In genomic region chr6:164078551-164079274, GRCh38 we compare ENCODE assay signal across 18 cellular contexts.
DNase-seq lines count a peak whose midpoint lies in the region; ATAC-seq, FAIRE-seq and TF ChIP-seq lines count a peak whose summit lies in the region.
"Had no signal": no experiment of that assay in that cellular context is flagged by ENCODE, and none has a peak within 500 bp of the region (broad histone marks: within the 10 kb centered on the region; RNA-seq: fewer than 3 reads in every experiment).

No MANE protein-coding gene starts in this region.

- no peak overlapping the region for H3K23ac ChIP-seq in neuronal stem cell (ENCODE audit: low read depth, low read length, poor library complexity)

- no peaks in the 10 kb centered on the region for H3K79me2 ChIP-seq in HepG2 (ENCODE audit: insufficient read depth, low read length)

- TF ChIP-seq CTCF in HepG2 (CRISPR knock-in tag; IDR thresholded peaks at IDR 0.05): no peak
- TF ChIP-seq CTCF in right lobe of liver (IDR thresholded peaks at IDR 0.05): no peak
- TF ChIP-seq CTCF in heart right ventricle (IDR thresholded peaks at IDR 0.05): no peak
- TF ChIP-seq CTCF in breast epithelium (IDR thresholded peaks at IDR 0.05): no peak
- TF ChIP-seq CTCF in natural killer cell (IDR thresholded peaks at IDR 0.05): no peak

- no peaks in the 10 kb centered on the region for H3K36me3 Mint-ChIP-seq in natural killer cell
- H3K36me3 Mint-ChIP-seq: CD4-positive, CD25-positive, alpha-beta regulatory T cell had no signal

- no peak for FAIRE-seq in HepG2 (lab: Jason Lieb, UNC)
- FAIRE-seq: A204.1 had no signal

- WGBS in HepG2 (ENCODE audit: low lambda C conversion rate): 10% methylated on average over 10 of the region's 10 CpGs
- 53% methylated on average over 10 of the region's 10 CpGs for WGBS in right lobe of liver (ENCODE audit: insufficient coverage, low coverage, low lambda C conversion rate, missing lambda C conversion rate)
- WGBS in heart right ventricle, 2 donors: 57 to 74% methylated on average over 10 of the region's 10 CpGs
- WGBS in neuronal stem cell (ENCODE audit: extremely low coverage in 2 of 2, insufficient read length in 2 of 2, insufficient replicate concordance in 1 of 2), 2 donors: no CpG with 5 or more reads among the region's 10 CpGs

- H3K14ac ChIP-seq in neuronal stem cell (ENCODE audit: low read length): no peak overlapping the region

- no peaks in the 10 kb centered on the region for H4K20me1 ChIP-seq in HepG2 (ENCODE audit: insufficient read depth, low read length)

- H3K27me3 ChIP-seq in HepG2 (ENCODE audit: control insufficient read depth in 1 of 2, insufficient read depth in 2 of 2, low read length in 2 of 2) (peaks cover 0 to 11% of the 10 kb centered on the region in 2 experiments; a peak in 1 of 5 replicates), right lobe of liver (no peaks in the 10 kb centered on the region), heart right ventricle (no peaks in the 10 kb centered on the region), neuronal stem cell (ENCODE audit: control insufficient read depth in 3 of 3, insufficient read depth in 3 of 3, low read depth in 1 of 3, low read length in 3 of 3) (no peaks in the 10 kb centered on the region), breast epithelium (no peaks in the 10 kb centered on the region)

- CTCF ChIA-PET in HepG2 (lab: Yijun Ruan, JAX; ENCODE audit: low intra/inter-chr PET ratio, low total read pairs): no interaction called here

- in situ Hi-C loops in HepG2 (cut with HindIII; ENCODE audit: extremely low pct_ligation_motif_present, low pct_unique_long_range_greater_than_20kb): no loop called here

- no TSS peak for BruUV-seq in HepG2 (replicated peaks; lab: Mats Ljungman, UMichigan)

- H2BK5ac ChIP-seq in neuronal stem cell (ENCODE audit: low read length): no peak overlapping the region

- H3K4me3 Mint-ChIP-seq in natural killer cell: no peak overlapping the region
- H3K4me3 Mint-ChIP-seq: CD4-positive, CD25-positive, alpha-beta regulatory T cell had no signal

- H3K4me3 ChIP-seq in HepG2 (replicated peaks in 1 of 3; ENCODE audit: insufficient read depth in 1 of 3, low read depth in 2 of 3, low read length in 3 of 3) (no peak overlapping the region), right lobe of liver (no peak overlapping the region), heart right ventricle (no peak overlapping the region), neuronal stem cell (ENCODE audit: low read length in 2 of 2) (no peak overlapping the region), breast epithelium (no peak overlapping the region)

- no peak overlapping the region for H4K8ac ChIP-seq in neuronal stem cell (ENCODE audit: low read depth, low read length)

- H4K91ac ChIP-seq in neuronal stem cell (ENCODE audit: low read depth, low read length, poor library complexity): no peak overlapping the region

- peak overlapping the region; percentile 92 for H2AK5ac ChIP-seq in neuronal stem cell (ENCODE audit: low read depth, low read length)

- no peak overlapping the region for H3K4ac ChIP-seq in neuronal stem cell (ENCODE audit: low read length)

- no peak for TF ChIP-seq RAD21 in HepG2 (CRISPR knock-in tag; IDR thresholded peaks at IDR 0.05)

- no peak overlapping the region for H3K9ac ChIP-seq in HepG2 (ENCODE audit: insufficient read depth, low read depth, low read length)
- no peak overlapping the region for H3K9ac ChIP-seq in neuronal stem cell (ENCODE audit: low read depth, low read length, poor library complexity)

- H3K4me1 Mint-ChIP-seq in natural killer cell: peaks cover 13 to 16% of the 10 kb centered on the region in 2 donors
- H3K4me1 Mint-ChIP-seq: CD4-positive, CD25-positive, alpha-beta regulatory T cell had no signal

- no peaks in the 10 kb centered on the region for H3K36me3 ChIP-seq in HepG2 (replicated peaks in 1 of 2; ENCODE audit: control insufficient read depth in 1 of 2, insufficient read depth in 2 of 2, low read length in 2 of 2)
- H3K36me3 ChIP-seq in right lobe of liver: no peaks in the 10 kb centered on the region
- no peaks in the 10 kb centered on the region for H3K36me3 ChIP-seq in heart right ventricle
- H3K36me3 ChIP-seq in neuronal stem cell (replicated peaks in 1 of 2; ENCODE audit: control insufficient read depth in 2 of 2, insufficient read depth in 2 of 2, low read length in 2 of 2): no peaks in the 10 kb centered on the region
- H3K36me3 ChIP-seq in breast epithelium: no peaks in the 10 kb centered on the region

- no peak for DNase-seq in HepG2 (ENCODE audit: low spot score)
- no peak for DNase-seq in right lobe of liver
- no peak for DNase-seq in heart right ventricle
- DNase-seq in neuronal stem cell (ENCODE audit: low spot score): no peak
- no peak for DNase-seq in breast epithelium (ENCODE audit: low spot score in 2 of 2)
- no peak for DNase-seq in natural killer cell
- DNase-seq: CD4-positive, CD25-positive, alpha-beta regulatory T cell; H7; KBM-7; MM.1S; NCI-H1048; NCI-H1417 treated with DMSO at 0.1 percent for 48 hours; NCI-H187; NCI-H446; NCI-H526; SHP77 had no signal

- H3K27ac ChIP-seq in HepG2 (ENCODE audit: extremely low read length, insufficient read depth, low read length): no peak overlapping the region
- H3K27ac ChIP-seq in right lobe of liver: no peak overlapping the region
- peak overlapping the region in 4 of 10 donors; percentile 2 to 52 (median 36) for H3K27ac ChIP-seq in heart right ventricle
- H3K27ac ChIP-seq in neuronal stem cell (replicated peaks; ENCODE audit: low read length): no peak overlapping the region
- no peak overlapping the region for H3K27ac ChIP-seq in breast epithelium

- intact Hi-C loops in HepG2 (cut with micrococcal nuclease; ENCODE audit: unreplicated experiment): no loop called here
- intact Hi-C loops in right lobe of liver (cut with DNase I): no loop called here
- intact Hi-C loops in heart right ventricle (cut with DNase I): no loop called here
- intact Hi-C loops in breast epithelium (cut with DNase I; ENCODE audit: low total_unique reads): no loop called here
- intact Hi-C loops in natural killer cell (cut with micrococcal nuclease): no loop called here

- H2AFZ ChIP-seq in HepG2 (ENCODE audit: low read length) (no peak overlapping the region), neuronal stem cell (ENCODE audit: low read length) (no peak overlapping the region)

- TF ChIP-seq POLR2A in HepG2 (IDR thresholded peaks at IDR 0.05; ENCODE audit: insufficient read depth in 1 of 2, low read depth in 2 of 2, low read length in 2 of 2) (no peak), right lobe of liver (IDR thresholded peaks at IDR 0.05) (no peak), breast epithelium (IDR thresholded peaks at IDR 0.05) (no peak)

- peak overlapping the region; percentile 7 for H2BK12ac ChIP-seq in neuronal stem cell (ENCODE audit: low read length)

- H3K9me3 Mint-ChIP-seq in natural killer cell: no peaks in the 10 kb centered on the region

- POLR2A ChIA-PET in HepG2 (lab: Yijun Ruan, JAX): no interaction called here

- H3K27ac Mint-ChIP-seq in natural killer cell: peak overlapping the region in 1 of 2 donors; percentile 10
- H3K27ac Mint-ChIP-seq: CD4-positive, CD25-positive, alpha-beta regulatory T cell had no signal

- no peak overlapping the region for H2BK15ac ChIP-seq in neuronal stem cell (ENCODE audit: low read length)

- ATAC-seq in HepG2: no peak
- ATAC-seq in right lobe of liver: no peak
- peak in 5 of 8 donors; percentile 40 to 82 (median 48) for ATAC-seq in heart right ventricle
- ATAC-seq in HG02938 (IDR thresholded peaks at IDR 0.05; ENCODE audit: unreplicated experiment): no peak
- no peak for ATAC-seq in natural killer cell

- H3K4me2 ChIP-seq in HepG2 (ENCODE audit: low read depth, low read length): no peak overlapping the region
- H3K4me2 ChIP-seq in neuronal stem cell (ENCODE audit: insufficient read depth, low read length, poor library complexity, severe bottlenecking): no peak overlapping the region

- peak overlapping the region; percentile 52 for H2BK120ac ChIP-seq in neuronal stem cell (ENCODE audit: low read depth, low read length)

- H3K27me3 Mint-ChIP-seq in natural killer cell (ENCODE audit: low read depth in 2 of 2): peaks cover 15 to 19% of the 10 kb centered on the region in 2 donors
- H3K27me3 Mint-ChIP-seq: CD4-positive, CD25-positive, alpha-beta regulatory T cell had no signal

- H3K9me3 ChIP-seq in HepG2 (ENCODE audit: low read length) (peaks cover 6% of the 10 kb centered on the region; the same call in 1 of the 2 replicates), right lobe of liver (no peaks in the 10 kb centered on the region), heart right ventricle (no peaks in the 10 kb centered on the region), neuronal stem cell (replicated peaks in 1 of 2; ENCODE audit: control insufficient read depth in 2 of 2, insufficient read depth in 1 of 2, low read depth in 1 of 2, low read length in 2 of 2) (peaks cover 2 to 6% of the 10 kb centered on the region in 2 donors), breast epithelium (no peaks in the 10 kb centered on the region)

- TF ChIP-seq EP300 in HepG2 (IDR thresholded peaks at IDR 0.05; ENCODE audit: low read depth in 2 of 2, low read length in 2 of 2) (no peak), HepG2 (CRISPR knock-in tag; IDR thresholded peaks at IDR 0.05; ENCODE audit: borderline replicate concordance) (no peak)

- peak overlapping the region; percentile 86 for H3K18ac ChIP-seq in neuronal stem cell (ENCODE audit: low read length)

- no peaks in the 10 kb centered on the region for H3K79me1 ChIP-seq in neuronal stem cell (ENCODE audit: low read depth, low read length)

- H3K4me1 ChIP-seq in HepG2 (ENCODE audit: insufficient read depth, low read length): no peaks in the 10 kb centered on the region
- H3K4me1 ChIP-seq in right lobe of liver: no peaks in the 10 kb centered on the region
- peaks cover 0 to 17% (median 9%) of the 10 kb centered on the region in 9 donors for H3K4me1 ChIP-seq in heart right ventricle
- H3K4me1 ChIP-seq in neuronal stem cell (ENCODE audit: control insufficient read depth in 2 of 2, insufficient read depth in 1 of 2, low read depth in 1 of 2, low read length in 2 of 2): peaks cover 3 to 10% of the 10 kb centered on the region in 2 donors
- H3K4me1 ChIP-seq in breast epithelium: no peaks in the 10 kb centered on the region

TF ChIP-seq in HepG2, 621 proteins besides CTCF, POLR2A, EP300 and RAD21:
- TF ChIP-seq ZNF10 (CRISPR knock-in tag; IDR thresholded peaks at IDR 0.05; ENCODE audit: borderline replicate concordance, low read depth) (no peak), CREB1 (IDR thresholded peaks at IDR 0.05) (peak; percentile 56; the same call in 1 of the 2 replicates), CREB1 (CRISPR knock-in tag; IDR thresholded peaks at IDR 0.05) (no peak)

Comparison
In these comparisons a context has a peak if more than half of its experiments do, and no peak if none do; other contexts are left out.
1. ATAC-seq: peak in heart right ventricle (5 of 8); none in HepG2 (single experiment), right lobe of liver (0 of 4), HG02938 (single experiment) and natural killer cell (0 of 3).